Comparison of ENCODE assay signal across 15 cellular contexts in genomic region chr12:102876883-102877282, GRCh38. TPM values are rescaled to one million over a fixed set of nuclear protein-coding genes. Genes with fewer than 3 reads are reported as not detected.
DNase-seq lines count a peak whose midpoint lies in the region; TF ChIP-seq lines count a peak whose summit lies in the region.
"Had no signal": no experiment of that assay in that cellular context is flagged by ENCODE, and none has a peak within 500 bp of the region (broad histone marks: within the 10 kb centered on the region; RNA-seq: fewer than 3 reads in every experiment).

No MANE protein-coding gene starts in this region.

- no peak for TF ChIP-seq POLR2A in suprapubic skin (IDR thresholded peaks at IDR 0.05)
- no peak for TF ChIP-seq POLR2A in esophagus muscularis mucosa (IDR thresholded peaks at IDR 0.05; ENCODE audit: low read depth)

- H3K36me3 ChIP-seq in suprapubic skin (no peaks in the 10 kb centered on the region), esophagus muscularis mucosa (no peaks in the 10 kb centered on the region)

- TF ChIP-seq CTCF in GM13977 (IDR thresholded peaks at IDR 0.05; ENCODE audit: extremely low read depth, insufficient read depth, missing control alignments) (peak; percentile 25), epithelial cell of proximal tubule (conservative IDR thresholded peaks at IDR 0.05; ENCODE audit: low read depth, low read length) (peak; percentile 39), suprapubic skin (IDR thresholded peaks at IDR 0.05) (no peak), esophagus muscularis mucosa (IDR thresholded peaks at IDR 0.05) (no peak)

- H3K9me3 Mint-ChIP-seq in activated T-helper 1 cell treated with anti-CD3 and anti-CD28 coated beads, Interleukin-12 subunit alpha, Interleukin-12 subunit beta, Interleukin-2, Interleukin-4 antibody, amounts not matched to agents 30 ng/mL and 10 ng/mL and 1 ng/mL, durations not matched to agents 14 hours and 24 hours and 36 hours, result no peaks in the 10 kb centered on the region
- H3K9me3 Mint-ChIP-seq: activated CD4-positive, alpha-beta T cell treated with anti-CD3 and anti-CD28 coated beads, Interleukin-2, amount 10 ng/mL, durations not matched to agents 24 days and 14 days; CD4-positive, alpha-beta T cell; dendritic cell treated with granulocyte-macrophage colony-stimulating factor and Interleukin-4, amounts not matched to agents 40 ng/mL and 50 ng/mL, for 4 days had no signal

- no peak for TF ChIP-seq EP300 in suprapubic skin (IDR thresholded peaks at IDR 0.05)
- TF ChIP-seq EP300 in esophagus muscularis mucosa (IDR thresholded peaks at IDR 0.05), result no peak

- peaks cover 11% of the 10 kb centered on the region for H3K4me1 ChIP-seq in suprapubic skin
- peaks cover 0 to 8% (median 3%) of the 10 kb centered on the region in 4 donors for H3K4me1 ChIP-seq in esophagus muscularis mucosa

- peak; percentile 20 for DNase-seq in DMS53 treated with DMSO at 0.1 percent for 48 hours (lab: John Stamatoyannopoulos, UW; ENCODE audit: unreplicated experiment)
- no peak for DNase-seq in GM13977 (ENCODE audit: low spot score)
- peak; percentile 80 for DNase-seq in NCI-H69 (lab: John Stamatoyannopoulos, UW)
- DNase-seq in epithelial cell of proximal tubule (ENCODE audit: low read depth), result no peak
- no peak for DNase-seq in NCI-H2107 (lab: John Stamatoyannopoulos, UW)
- no peak for DNase-seq in suprapubic skin (ENCODE audit: low spot score in 2 of 2)
- no peak for DNase-seq in esophagus muscularis mucosa (ENCODE audit: extremely low spot score)
- DNase-seq in activated T-helper 1 cell treated with anti-CD3 and anti-CD28 coated beads, Interleukin-12 subunit alpha, Interleukin-12 subunit beta, Interleukin-2, Interleukin-4 antibody, amounts not matched to agents 30 ng/mL and 10 ng/mL and 1 ng/mL, durations not matched to agents 14 hours and 24 hours and 36 hours (ENCODE audit: low spot score), result no peak
- DNase-seq: activated CD4-positive, alpha-beta T cell treated with anti-CD3 and anti-CD28 coated beads, Interleukin-2, amount 10 ng/mL, durations not matched to agents 24 days and 14 days; CD4-positive, alpha-beta T cell; mammary epithelial cell; MV-4-11; T-helper 1 cell had no signal

- no peaks in the 10 kb centered on the region for H3K36me3 Mint-ChIP-seq in activated T-helper 1 cell treated with anti-CD3 and anti-CD28 coated beads, Interleukin-12 subunit alpha, Interleukin-12 subunit beta, Interleukin-2, Interleukin-4 antibody, amounts not matched to agents 30 ng/mL and 10 ng/mL and 1 ng/mL, durations not matched to agents 14 hours and 24 hours and 36 hours (ENCODE audit: low read depth)

- intact Hi-C loops in esophagus muscularis mucosa (cut with DNase I), result no loop called here
- intact Hi-C loops in activated T-helper 1 cell treated with anti-CD3 and anti-CD28 coated beads, Interleukin-12 subunit alpha, Interleukin-12 subunit beta, Interleukin-2, Interleukin-4 antibody, amounts not matched to agents 30 ng/mL and 10 ng/mL and 1 ng/mL, durations not matched to agents 14 hours and 24 hours and 36 hours (cut with micrococcal nuclease), result no loop called here

- in situ Hi-C loops in GM13977 (cut with MboI; ENCODE audit: low pct_unique_long_range_greater_than_20kb, low sequenced_read_pairs, unreplicated experiment), result no loop called here

- H3K4me3 ChIP-seq in epithelial cell of proximal tubule (ENCODE audit: low read depth, low read length), result no peak overlapping the region
- H3K4me3 ChIP-seq in suprapubic skin, result no peak overlapping the region
- H3K4me3 ChIP-seq in esophagus muscularis mucosa, result no peak overlapping the region
- H3K4me3 ChIP-seq: skin epidermis had no signal

- H3K9me3 ChIP-seq in suprapubic skin, result no peaks in the 10 kb centered on the region
- no peaks in the 10 kb centered on the region for H3K9me3 ChIP-seq in esophagus muscularis mucosa

- H3K27ac Mint-ChIP-seq in activated T-helper 1 cell treated with anti-CD3 and anti-CD28 coated beads, Interleukin-12 subunit alpha, Interleukin-12 subunit beta, Interleukin-2, Interleukin-4 antibody, amounts not matched to agents 30 ng/mL and 10 ng/mL and 1 ng/mL, durations not matched to agents 14 hours and 24 hours and 36 hours, result no peak overlapping the region
- H3K27ac Mint-ChIP-seq: activated CD4-positive, alpha-beta T cell treated with anti-CD3 and anti-CD28 coated beads, Interleukin-2, amount 10 ng/mL, durations not matched to agents 24 days and 14 days; CD4-positive, alpha-beta T cell; dendritic cell treated with granulocyte-macrophage colony-stimulating factor and Interleukin-4, amounts not matched to agents 40 ng/mL and 50 ng/mL, for 4 days had no signal

- no peak overlapping the region for H3K27ac ChIP-seq in suprapubic skin
- no peak overlapping the region for H3K27ac ChIP-seq in esophagus muscularis mucosa (replicated peaks in 1 of 4)
- H3K27ac ChIP-seq: skin epidermis had no signal

- peaks cover 4% of the 10 kb centered on the region for H3K27me3 ChIP-seq in suprapubic skin
- H3K27me3 ChIP-seq in esophagus muscularis mucosa, result peaks cover 0 to 24% (median 0%) of the 10 kb centered on the region in 4 donors

- WGBS in suprapubic skin, result 84% methylated on average over 6 of the region's 6 CpGs
- 74% methylated on average over 6 of the region's 6 CpGs for WGBS in esophagus muscularis mucosa

- no peak overlapping the region for H3K4me3 Mint-ChIP-seq in activated T-helper 1 cell treated with anti-CD3 and anti-CD28 coated beads, Interleukin-12 subunit alpha, Interleukin-12 subunit beta, Interleukin-2, Interleukin-4 antibody, amounts not matched to agents 30 ng/mL and 10 ng/mL and 1 ng/mL, durations not matched to agents 14 hours and 24 hours and 36 hours
- H3K4me3 Mint-ChIP-seq: activated CD4-positive, alpha-beta T cell treated with anti-CD3 and anti-CD28 coated beads, Interleukin-2, amount 10 ng/mL, durations not matched to agents 24 days and 14 days; CD4-positive, alpha-beta T cell; dendritic cell treated with granulocyte-macrophage colony-stimulating factor and Interleukin-4, amounts not matched to agents 40 ng/mL and 50 ng/mL, for 4 days had no signal

- peaks cover 5% of the 10 kb centered on the region for H3K4me1 Mint-ChIP-seq in activated T-helper 1 cell treated with anti-CD3 and anti-CD28 coated beads, Interleukin-12 subunit alpha, Interleukin-12 subunit beta, Interleukin-2, Interleukin-4 antibody, amounts not matched to agents 30 ng/mL and 10 ng/mL and 1 ng/mL, durations not matched to agents 14 hours and 24 hours and 36 hours (ENCODE audit: low read depth)

- H3K27me3 Mint-ChIP-seq in activated T-helper 1 cell treated with anti-CD3 and anti-CD28 coated beads, Interleukin-12 subunit alpha, Interleukin-12 subunit beta, Interleukin-2, Interleukin-4 antibody, amounts not matched to agents 30 ng/mL and 10 ng/mL and 1 ng/mL, durations not matched to agents 14 hours and 24 hours and 36 hours (ENCODE audit: insufficient read depth), result peaks cover 2% of the 10 kb centered on the region

RNA-seq across cellular contexts. Expression of gene PAH, which starts 40.2 kb away (rescaled TPM):
- total RNA-seq in epithelial cell of proximal tubule (not detected in 2 replicates), suprapubic skin (1 to 10 TPM in 1 of 4 donors, not detected in 3; 1.5 TPM), esophagus muscularis mucosa (not detected)
- total RNA-seq in activated T-helper 1 cell treated with anti-CD3 and anti-CD28 coated beads, Interleukin-12 subunit alpha, Interleukin-12 subunit beta, Interleukin-2, Interleukin-4 antibody, amounts not matched to agents 30 ng/mL and 10 ng/mL and 1 ng/mL, durations not matched to agents 14 hours and 24 hours and 36 hours, result not detected in 2 replicates
- total RNA-seq: activated CD4-positive, alpha-beta T cell treated with anti-CD3 and anti-CD28 coated beads, Interleukin-2, amount 10 ng/mL, durations not matched to agents 24 days and 14 days; CD4-positive, alpha-beta T cell had no signal

Comparison
In these comparisons a context has a peak if more than half of its experiments do, and no peak if none do; other contexts are left out.
1. DNase-seq: peak in DMS53 treated with DMSO at 0.1 percent for 48 hours (single experiment) and NCI-H69 (single experiment); none in GM13977 (single experiment), epithelial cell of proximal tubule (single experiment), NCI-H2107 (single experiment), suprapubic skin (0 of 2), esophagus muscularis mucosa (single experiment) and activated T-helper 1 cell treated with anti-CD3 and anti-CD28 coated beads, Interleukin-12 subunit alpha, Interleukin-12 subunit beta, Interleukin-2, Interleukin-4 antibody, amounts not matched to agents 30 ng/mL and 10 ng/mL and 1 ng/mL, durations not matched to agents 14 hours and 24 hours and 36 hours (single experiment).
2. CTCF ChIP-seq: peak in GM13977 (single experiment) and epithelial cell of proximal tubule (single experiment); none in suprapubic skin (0 of 2) and esophagus muscularis mucosa (0 of 3).